1 cellular context compared by ENCODE assay signal in the genomic region with DNA sequence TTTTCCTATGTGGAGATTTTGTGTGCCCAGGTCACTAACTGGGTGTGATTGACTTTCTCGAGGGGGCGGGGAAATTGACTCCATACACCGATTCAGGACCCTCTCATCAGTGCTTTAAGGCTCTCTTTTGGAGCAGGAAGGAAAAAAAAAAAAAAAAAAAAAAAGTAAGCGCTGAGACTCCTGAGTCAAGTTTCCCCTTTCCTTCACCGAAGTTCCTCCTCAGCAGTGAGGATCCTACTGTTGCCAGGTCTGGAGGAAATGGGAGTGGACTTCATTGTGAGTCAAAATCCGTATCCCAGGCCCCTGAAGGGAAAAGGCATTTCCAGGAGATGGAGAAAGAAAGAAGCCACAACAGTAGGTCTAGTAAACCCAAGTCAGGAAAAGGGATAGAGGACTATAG.
TF ChIP-seq lines count a peak whose summit lies in the region.

No MANE protein-coding gene starts in this region.

TF ChIP-seq in HCT116, 20 proteins besides CTCF, POLR2A, EP300 and RAD21 (continued from another document):
- TF ChIP-seq YY1 (IDR thresholded peaks at IDR 0.05; ENCODE audit: extremely low read depth, insufficient replicate concordance, low read depth, low read length) (no peak), SRF (IDR thresholded peaks at IDR 0.05; ENCODE audit: low read depth) (no peak), ELF1 (IDR thresholded peaks at IDR 0.05; ENCODE audit: borderline replicate concordance, low read depth) (no peak), EGR1 (IDR thresholded peaks at IDR 0.05; ENCODE audit: low read depth) (no peak)
